ENCODE assay signal across 11 cellular contexts in the genomic region with DNA sequence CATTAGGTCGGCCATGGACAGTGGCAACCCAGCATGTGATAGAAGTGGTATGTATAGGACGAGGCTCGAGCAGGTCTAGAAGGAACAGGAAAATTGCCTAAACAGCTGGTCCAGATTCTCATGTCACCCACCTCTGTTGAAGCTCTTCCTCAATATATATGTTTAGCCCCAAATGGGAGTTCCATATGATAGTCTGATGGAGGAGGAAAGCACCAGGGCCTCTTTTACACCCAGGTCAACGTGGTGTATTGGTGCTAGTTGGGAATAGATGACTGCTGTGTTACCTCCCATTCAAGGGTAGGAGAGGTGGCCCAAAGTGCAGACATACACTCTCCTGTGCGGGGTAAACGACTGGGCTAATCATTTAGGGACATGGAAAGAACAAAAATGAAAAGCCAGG. TPM values are rescaled to one million over a fixed set of nuclear protein-coding genes. Genes with fewer than 3 reads are reported as not detected.
"Had no signal": no experiment of that assay in that cellular context is flagged by ENCODE, and none has a peak within 500 bp of the region (broad histone marks: within the 10 kb centered on the region; RNA-seq: fewer than 3 reads in every experiment).

No MANE protein-coding gene starts in this region.

- FAIRE-seq: H1, H54 had no signal

- H3K9ac ChIP-seq: GM23248 had no signal

- H3K9me3 ChIP-seq: HAP-1 had no signal

- H3K36me3 ChIP-seq: HAP-1 had no signal

- H3K4me3 ChIP-seq: GM23248, GM23338, HAP-1 had no signal

- H3K27ac ChIP-seq: GM23248 had no signal

- DNase-seq: GM23248, GOT3, H7, H9, HCEC 1CT, HFFc6 had no signal

- ATAC-seq: GM23338, HCT116 had no signal

- H2AFZ ChIP-seq: GM23248, GM23338 had no signal

- H3K4me2 ChIP-seq: GM23338 had no signal

RNA-seq across cellular contexts. Expression of a gene that starts 5.3 kb away (rescaled TPM):
- total RNA-seq: HFFc6 had no signal
- polyA plus RNA-seq: GM23248 had no signal
